ENCODE assay signal across 1 cellular context in genomic region chr10:14904316-14904732, GRCh38.
TF ChIP-seq lines count a peak whose summit lies in the region.

No MANE protein-coding gene starts in this region.

TF ChIP-seq in HCT116, 20 proteins besides CTCF, POLR2A, EP300 and RAD21 (continued from another document):
- no peak for TF ChIP-seq REST (IDR thresholded peaks at IDR 0.05; ENCODE audit: low read depth)
- no peak for TF ChIP-seq SRF (IDR thresholded peaks at IDR 0.05; ENCODE audit: low read depth)
- no peak for TF ChIP-seq EZH2 (IDR thresholded peaks at IDR 0.05)
- TF ChIP-seq ELF1 (IDR thresholded peaks at IDR 0.05; ENCODE audit: borderline replicate concordance, low read depth): no peak
- TF ChIP-seq FOSL1 (IDR thresholded peaks at IDR 0.05; ENCODE audit: low read depth): no peak
